In the genomic region with DNA sequence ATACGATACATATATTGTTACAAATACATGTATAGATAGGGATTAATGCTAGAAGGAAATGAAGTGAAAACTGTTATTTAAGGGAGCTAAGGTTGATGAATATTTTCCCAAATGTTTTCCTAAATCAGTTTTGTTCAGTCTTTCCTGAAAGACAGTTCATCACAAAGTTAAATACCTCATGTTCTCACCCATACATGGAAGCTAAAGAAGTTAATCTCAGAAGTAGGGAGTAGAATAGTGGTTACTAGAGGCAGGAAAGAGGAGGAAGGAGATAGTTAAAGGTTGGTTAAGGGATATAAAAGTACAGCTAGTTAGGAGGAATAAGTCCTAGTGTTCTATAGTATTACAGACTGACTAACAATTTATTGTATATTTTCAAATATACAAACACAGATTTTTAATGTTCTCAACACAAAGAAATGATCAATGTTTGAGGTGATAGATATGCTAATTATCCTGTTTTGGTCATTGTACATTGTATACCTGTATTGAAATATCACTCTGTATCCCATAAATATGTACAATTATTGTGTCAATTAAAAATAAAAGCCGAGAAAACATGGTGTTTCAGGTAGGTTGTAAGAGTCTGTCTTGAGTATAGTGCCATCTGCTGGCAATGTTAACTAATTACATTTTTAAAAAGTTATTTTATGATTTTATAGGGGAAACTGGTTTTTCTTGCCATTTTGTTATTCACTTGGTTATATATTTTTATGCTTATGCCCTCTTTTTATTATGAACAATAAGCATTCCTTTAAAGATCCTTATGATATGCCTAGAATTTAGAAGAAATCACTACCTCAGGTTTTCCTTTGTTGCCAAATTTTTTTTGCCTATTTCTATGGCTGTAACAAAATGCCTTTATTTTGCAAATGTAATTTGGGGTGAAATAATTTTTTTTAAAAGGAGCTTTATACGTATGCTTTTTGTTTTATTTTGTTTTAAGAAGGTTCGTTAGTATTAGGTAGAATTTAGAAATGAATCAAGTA, we compare ENCODE assay signal across 8 cellular contexts. TPM values are rescaled to one million over a fixed set of nuclear protein-coding genes. Genes with fewer than 3 reads are reported as not detected.
DNase-seq lines count a peak whose midpoint lies in the region; ATAC-seq and TF ChIP-seq lines count a peak whose summit lies in the region.

No MANE protein-coding gene starts in this region.

- TF ChIP-seq CTCF in C4-2B (conservative IDR thresholded peaks at IDR 0.05), result peak; percentile 77

- no peak overlapping the region for H3K27ac ChIP-seq in C4-2B

- ATAC-seq in GM21390 (IDR thresholded peaks at IDR 0.05; ENCODE audit: unreplicated experiment), result peak; percentile 50
- no peak for ATAC-seq in HG02798 (IDR thresholded peaks at IDR 0.05; ENCODE audit: poor library complexity, unreplicated experiment)
- no peak for ATAC-seq in HG02678 (IDR thresholded peaks at IDR 0.05; ENCODE audit: unreplicated experiment)

- DNase-seq in NCI-H2227 treated with DMSO at 0.1 percent for 48 hours (lab: John Stamatoyannopoulos, UW), result peak; percentile 43
- DNase-seq in central memory CD4-positive, alpha-beta T cell, result peak; percentile 47
- peak; percentile 43 to 57 for DNase-seq in lung microvascular endothelial cell (ENCODE audit: low read depth in 2 of 2)
- no peak for DNase-seq in GF-D8 (lab: John Stamatoyannopoulos, UW)

RNA-seq across cellular contexts. Expression of a gene that starts 26.9 kb away (rescaled TPM):
- 76.7 and 145 TPM in 2 replicates for total RNA-seq in lung microvascular endothelial cell
